In genomic region chr9:69762527-69762926, GRCh38 we compare ENCODE assay signal across 29 cellular contexts. TPM values are rescaled to one million over a fixed set of nuclear protein-coding genes. Genes with fewer than 3 reads are reported as not detected.
DNase-seq lines count a peak whose midpoint lies in the region; TF ChIP-seq lines count a peak whose summit lies in the region.
"Had no signal": no experiment of that assay in that cellular context is flagged by ENCODE, and none has a peak within 500 bp of the region (broad histone marks: within the 10 kb centered on the region; RNA-seq: fewer than 3 reads in every experiment).

No MANE protein-coding gene starts in this region.

- no peak overlapping the region for H3K23ac ChIP-seq in neuronal stem cell (ENCODE audit: low read depth, low read length, poor library complexity)

- in situ Hi-C loops in SK-MEL-5 (cut with HindIII; ENCODE audit: low pct_unique_long_range_greater_than_20kb, low sequenced_read_pairs): no loop called here

- H4K91ac ChIP-seq in neuronal stem cell (ENCODE audit: low read depth, low read length, poor library complexity): no peak overlapping the region

- H2AK5ac ChIP-seq in neuronal stem cell (ENCODE audit: low read depth, low read length): no peak overlapping the region

- H3K4me1 ChIP-seq in neuronal stem cell (ENCODE audit: control insufficient read depth in 2 of 2, insufficient read depth in 1 of 2, low read depth in 1 of 2, low read length in 2 of 2) (peaks cover 2 to 3% of the 10 kb centered on the region in 2 donors), uterus (no peaks in the 10 kb centered on the region)
- peaks cover 6% of the 10 kb centered on the region for H3K4me1 ChIP-seq in effector memory CD4-positive, alpha-beta T cell (ENCODE audit: control insufficient read depth, insufficient read depth, low read length, poor library complexity, severe bottlenecking)

- H3K14ac ChIP-seq in neuronal stem cell (ENCODE audit: low read length): no peak overlapping the region

- H3K9ac ChIP-seq in neuronal stem cell (ENCODE audit: low read depth, low read length, poor library complexity): no peak overlapping the region

- H2BK12ac ChIP-seq in neuronal stem cell (ENCODE audit: low read length): no peak overlapping the region

- no peak overlapping the region for H4K8ac ChIP-seq in neuronal stem cell (ENCODE audit: low read depth, low read length)

- H3K27me3 ChIP-seq in neuronal stem cell (ENCODE audit: control insufficient read depth in 3 of 3, insufficient read depth in 3 of 3, low read depth in 1 of 3, low read length in 3 of 3) (no peaks in the 10 kb centered on the region), uterus (no peaks in the 10 kb centered on the region)
- no peaks in the 10 kb centered on the region for H3K27me3 ChIP-seq in effector memory CD4-positive, alpha-beta T cell (replicated peaks; ENCODE audit: control insufficient read depth, insufficient read depth, low read length, poor library complexity, severe bottlenecking)
- H3K27me3 ChIP-seq: heart left ventricle, neutrophil, Peyer's patch had no signal

- TF ChIP-seq POLR2A in uterus (IDR thresholded peaks at IDR 0.05): no peak

- no peak overlapping the region for H3K18ac ChIP-seq in neuronal stem cell (ENCODE audit: low read length)

- H2BK5ac ChIP-seq in neuronal stem cell (ENCODE audit: low read length): no peak overlapping the region

- H3K4me2 ChIP-seq in neuronal stem cell (ENCODE audit: insufficient read depth, low read length, poor library complexity, severe bottlenecking): no peak overlapping the region

- H3K27ac ChIP-seq in neuronal stem cell (replicated peaks; ENCODE audit: low read length) (no peak overlapping the region), uterus (no peak overlapping the region)
- H3K27ac ChIP-seq in effector memory CD4-positive, alpha-beta T cell (ENCODE audit: insufficient read depth, low read length, poor library complexity, severe bottlenecking): no peak overlapping the region
- H3K27ac ChIP-seq: heart left ventricle, neutrophil, Peyer's patch, psoas muscle, skin epidermis had no signal

- peak; percentile 33 for DNase-seq in GM03348 (ENCODE audit: low spot score)
- peak; percentile 82 for DNase-seq in SK-MEL-5 (ENCODE audit: low read depth, low spot score)
- DNase-seq in fibroblast of the aortic adventitia (ENCODE audit: low read depth): peak; percentile 27
- DNase-seq in neuronal stem cell (ENCODE audit: low spot score): no peak
- no peak for DNase-seq in uterus
- no peak for DNase-seq in stimulated activated CD4-positive, alpha-beta T cell treated with anti-CD3 and anti-CD28 coated beads, Interleukin-2, amount 100 ng/mL, for 24 hours
- no peak for DNase-seq in stimulated activated CD4-positive, alpha-beta T cell treated with anti-CD3 and anti-CD28 coated beads, Interleukin-1b, Interleukin-23, amount 100 ng/mL, for 48 hours
- DNase-seq in effector memory CD4-positive, alpha-beta T cell: no peak
- DNase-seq: activated CD4-positive, alpha-beta T cell treated with anti-CD3 and anti-CD28 coated beads, Interleukin-2, amount 50 U/mL, for 4 hours; activated CD8-positive, alpha-beta memory T cell treated with anti-CD3 and anti-CD28 coated beads, Interleukin-2, amount 50 U/mL, for 48 hours; CD4-positive, alpha-beta memory T cell; cerebellar nuclear complex; effector CD4-positive, alpha-beta T cell; mucosa of descending colon; NCI-H1417; NCI-H2107; NCI-H510A; Peyer's patch; stimulated activated CD4-positive, alpha-beta T cell treated with anti-CD3 and anti-CD28 coated beads, Interleukin-2, amount 100 ng/mL, for 48 hours; stimulated activated naive CD4-positive, alpha-beta T cell; T-helper 2 cell had no signal

- no peak overlapping the region for H2BK15ac ChIP-seq in neuronal stem cell (ENCODE audit: low read length)

- H3K36me3 ChIP-seq in neuronal stem cell (replicated peaks in 1 of 2; ENCODE audit: control insufficient read depth in 2 of 2, insufficient read depth in 2 of 2, low read length in 2 of 2) (peaks cover 0 to 4% of the 10 kb centered on the region in 2 donors), uterus (no peaks in the 10 kb centered on the region)
- H3K36me3 ChIP-seq in effector memory CD4-positive, alpha-beta T cell (ENCODE audit: control insufficient read depth, insufficient read depth, low read length): no peaks in the 10 kb centered on the region
- H3K36me3 ChIP-seq: heart left ventricle, Peyer's patch had no signal

- intact Hi-C loops in uterus (cut with DNase I; ENCODE audit: low total_unique reads): no loop called here

- H2BK120ac ChIP-seq in neuronal stem cell (ENCODE audit: low read depth, low read length): no peak overlapping the region

- peak overlapping the region; percentile 20 for H2AFZ ChIP-seq in neuronal stem cell (ENCODE audit: low read length)

- H3K79me1 ChIP-seq in neuronal stem cell (ENCODE audit: low read depth, low read length): peaks cover 1% of the 10 kb centered on the region

- H3K4me3 ChIP-seq in fibroblast of the aortic adventitia (ENCODE audit: low read depth, low read length): no peak overlapping the region
- H3K4me3 ChIP-seq in neuronal stem cell (ENCODE audit: low read length in 2 of 2): no peak overlapping the region
- no peak overlapping the region for H3K4me3 ChIP-seq in uterus
- H3K4me3 ChIP-seq in effector memory CD4-positive, alpha-beta T cell (ENCODE audit: insufficient read depth, low read depth, low read length, poor library complexity, severe bottlenecking): no peak overlapping the region
- H3K4me3 ChIP-seq: GM12878, heart left ventricle, mucosa of descending colon, Peyer's patch, psoas muscle, skin epidermis had no signal

- no peak overlapping the region for H3K4ac ChIP-seq in neuronal stem cell (ENCODE audit: low read length)

- H3K9me3 ChIP-seq in neuronal stem cell (replicated peaks in 1 of 2; ENCODE audit: control insufficient read depth in 2 of 2, insufficient read depth in 1 of 2, low read depth in 1 of 2, low read length in 2 of 2) (peaks cover 0 to 3% of the 10 kb centered on the region in 2 donors), uterus (no peaks in the 10 kb centered on the region)
- H3K9me3 ChIP-seq in effector memory CD4-positive, alpha-beta T cell (ENCODE audit: control insufficient read depth, low read length): no peaks in the 10 kb centered on the region
- H3K9me3 ChIP-seq: heart left ventricle, mucosa of descending colon, neutrophil, Peyer's patch, psoas muscle had no signal

- WGBS in neuronal stem cell (ENCODE audit: extremely low coverage in 2 of 2, insufficient read length in 2 of 2, insufficient replicate concordance in 1 of 2), 2 donors: no CpG with 5 or more reads among the region's 1 CpG

- TF ChIP-seq CTCF in fibroblast of the aortic adventitia (IDR thresholded peaks at IDR 0.05; ENCODE audit: insufficient read depth, low read length) (no peak), uterus (IDR thresholded peaks at IDR 0.05) (no peak)

RNA-seq across cellular contexts. Expression of gene PTAR1, which starts 2.7 kb away (rescaled TPM):
- total RNA-seq in SK-MEL-5 (2014; rRNA removed; shearing (Covaris generic)): 84.2 and 86.6 TPM in 2 replicates
- 18.1 and 22.8 TPM in 2 replicates for polyA plus RNA-seq in SK-MEL-5 (2015; cell fraction: cytosol; rRNA removed)
- 120 and 130 TPM in 2 replicates for polyA plus RNA-seq in SK-MEL-5 (2015; cell fraction: nucleus; rRNA removed)
- total RNA-seq in fibroblast of the aortic adventitia (ENCODE audit: low replicate concordance) (34.0 and 119 TPM in 2 replicates), uterus (100 to 1,000 TPM in 1 of 4 donors, 10 to 100 TPM in 3; 35.4 to 173 (median 69.0) TPM)
- 31.6 TPM for polyA plus RNA-seq in neuronal stem cell (2013, experiment 1 of 2)
- 32.4 TPM for polyA plus RNA-seq in neuronal stem cell (2013, experiment 2 of 2)

RNA-seq across cellular contexts. Expression of gene CFAP95, which starts 58.1 kb away (rescaled TPM):
- not detected in 2 replicates for total RNA-seq in SK-MEL-5 (2014; rRNA removed; shearing (Covaris generic))
- not detected in 2 replicates for polyA plus RNA-seq in SK-MEL-5 (2015; cell fraction: cytosol; rRNA removed)
- not detected in 2 replicates for polyA plus RNA-seq in SK-MEL-5 (2015; cell fraction: nucleus; rRNA removed)
- total RNA-seq in fibroblast of the aortic adventitia (ENCODE audit: low replicate concordance): not detected in 2 replicates
- polyA plus RNA-seq in neuronal stem cell (2013, experiment 1 of 2): 0.18 TPM
- polyA plus RNA-seq in neuronal stem cell (2013, experiment 2 of 2): 0.18 TPM
- total RNA-seq in uterus: 1 to 10 TPM in 1 of 4 donors, not detected in 3; 7.5 TPM
- total RNA-seq: CD4-positive, alpha-beta memory T cell; esophagus mucosa; GM12878; lower leg skin; MCF 10A; Peyer's patch had no signal
- polyA plus RNA-seq: CD4-positive, alpha-beta memory T cell; GM12878; heart left ventricle had no signal

Comparison
In these comparisons a context has a peak if more than half of its experiments do, and no peak if none do; other contexts are left out.
1. DNase-seq: peak in GM03348 (single experiment), SK-MEL-5 (single experiment) and fibroblast of the aortic adventitia (single experiment); none in neuronal stem cell (single experiment), uterus (0 of 2), stimulated activated CD4-positive, alpha-beta T cell treated with anti-CD3 and anti-CD28 coated beads, Interleukin-2, amount 100 ng/mL, for 24 hours (0 of 2), stimulated activated CD4-positive, alpha-beta T cell treated with anti-CD3 and anti-CD28 coated beads, Interleukin-1b, Interleukin-23, amount 100 ng/mL, for 48 hours (single experiment) and effector memory CD4-positive, alpha-beta T cell (0 of 3).